In genomic region chr2:70005752-70006446, GRCh38 we compare ENCODE assay signal across 26 cellular contexts. TPM values are rescaled to one million over a fixed set of nuclear protein-coding genes. Genes with fewer than 3 reads are reported as not detected.
DNase-seq lines count a peak whose midpoint lies in the region; ATAC-seq and TF ChIP-seq lines count a peak whose summit lies in the region.
"Had no signal": no experiment of that assay in that cellular context is flagged by ENCODE, and none has a peak within 500 bp of the region (broad histone marks: within the 10 kb centered on the region; RNA-seq: fewer than 3 reads in every experiment).

No MANE protein-coding gene starts in this region.

- H3K9ac ChIP-seq in HUES48 (ENCODE audit: low read depth, low read length) (no peak overlapping the region), mesendoderm (ENCODE audit: low read length) (no peak overlapping the region)
- H3K9ac ChIP-seq: parathyroid adenoma had no signal

- H3K4me1 Mint-ChIP-seq in CD4-positive, CD25-positive, alpha-beta regulatory T cell = peaks cover 0 to 11% (median 3%) of the 10 kb centered on the region in 4 donors
- H3K4me1 Mint-ChIP-seq in activated T-helper 17 cell treated with anti-CD3 and anti-CD28 coated beads, Interleukin-2, amount 50 U/mL, for 72 hours = peaks cover 12% of the 10 kb centered on the region
- peaks cover 8% of the 10 kb centered on the region for H3K4me1 Mint-ChIP-seq in activated CD4-positive, alpha-beta memory T cell treated with anti-CD3 and anti-CD28 coated beads for 36 hours (ENCODE audit: low read depth)
- H3K4me1 Mint-ChIP-seq in MCF 10A (ENCODE audit: insufficient read depth, unreplicated experiment) = peaks cover 13% of the 10 kb centered on the region

- TF ChIP-seq CTCF in MCF 10A (IDR thresholded peaks at IDR 0.05; ENCODE audit: unreplicated experiment) = no peak

- H3K79me2 ChIP-seq in mesendoderm (ENCODE audit: control insufficient read depth, insufficient read depth, low read length) = no peaks in the 10 kb centered on the region
- H3K79me2 ChIP-seq: parathyroid adenoma had no signal

- no peaks in the 10 kb centered on the region for H3K9me3 Mint-ChIP-seq in CD4-positive, CD25-positive, alpha-beta regulatory T cell
- no peaks in the 10 kb centered on the region for H3K9me3 Mint-ChIP-seq in activated T-helper 17 cell treated with anti-CD3 and anti-CD28 coated beads, Interleukin-2, amount 50 U/mL, for 72 hours
- no peaks in the 10 kb centered on the region for H3K9me3 Mint-ChIP-seq in activated CD4-positive, alpha-beta memory T cell treated with anti-CD3 and anti-CD28 coated beads for 36 hours
- no peaks in the 10 kb centered on the region for H3K9me3 Mint-ChIP-seq in MCF 10A (ENCODE audit: unreplicated experiment)
- H3K9me3 Mint-ChIP-seq: activated CD4-positive, alpha-beta T cell treated with anti-CD3 and anti-CD28 coated beads, Interleukin-2, amount 10 ng/mL, durations not matched to agents 24 days and 14 days had no signal

- ATAC-seq in CD4-positive, CD25-positive, alpha-beta regulatory T cell (ENCODE audit: low read depth in 2 of 2) = no peak
- no peak for ATAC-seq in activated T-helper 17 cell treated with anti-CD3 and anti-CD28 coated beads, Interleukin-2, amount 50 U/mL, for 72 hours (replicated peaks)
- ATAC-seq in HG03039 (IDR thresholded peaks at IDR 0.05; ENCODE audit: unreplicated experiment) (no peak), HG03097 (IDR thresholded peaks at IDR 0.05; ENCODE audit: low FRiP score, unreplicated experiment) (no peak)
- ATAC-seq: Right ventricle myocardium inferior, sciatic nerve had no signal

- no peaks in the 10 kb centered on the region for H3K9me3 ChIP-seq in CD4-positive, CD25-positive, alpha-beta regulatory T cell (ENCODE audit: control insufficient read depth in 2 of 2, low read length in 2 of 2)
- H3K9me3 ChIP-seq in HUES48 (ENCODE audit: control insufficient read depth, insufficient read depth, low read length) = no peaks in the 10 kb centered on the region
- H3K9me3 ChIP-seq: uterus had no signal

- DNase-seq in CD4-positive, CD25-positive, alpha-beta regulatory T cell = no peak
- peak; percentile 58 for DNase-seq in mesendoderm
- no peak for DNase-seq in activated CD4-positive, alpha-beta memory T cell treated with anti-CD3 and anti-CD28 coated beads for 36 hours
- DNase-seq in MCF 10A (ENCODE audit: unreplicated experiment) = no peak
- DNase-seq: activated CD4-positive, alpha-beta T cell treated with anti-CD3 and anti-CD28 coated beads, Interleukin-2, amount 10 ng/mL, durations not matched to agents 24 days and 14 days; activated CD8-positive, alpha-beta memory T cell treated with anti-CD3 and anti-CD28 coated beads, Interleukin-2, amount 50 U/mL, for 4 hours; activated gamma-delta T cell treated with Interleukin-2 at 50 U/mL for 16 hours; C1 segment of cervical spinal cord; cortex of kidney; GOT3; Karpas-422; NCI-H1105 treated with DMSO at 0.1 percent for 48 hours; NCI-H2081; NCI-H510A; stimulated activated CD4-positive, alpha-beta T cell treated with anti-CD3 and anti-CD28 coated beads, Interleukin-15, amount 100 ng/mL, for 24 hours; substantia nigra; SW 1271; uterus had no signal

- no peak overlapping the region for H3K4me2 ChIP-seq in mesendoderm (ENCODE audit: low read length)

- H2BK120ac ChIP-seq in mesendoderm (ENCODE audit: low read depth, low read length) = no peak overlapping the region

- H3K36me3 Mint-ChIP-seq in CD4-positive, CD25-positive, alpha-beta regulatory T cell = peaks cover 24% of the 10 kb centered on the region
- no peaks in the 10 kb centered on the region for H3K36me3 Mint-ChIP-seq in activated T-helper 17 cell treated with anti-CD3 and anti-CD28 coated beads, Interleukin-2, amount 50 U/mL, for 72 hours (ENCODE audit: low read depth)
- H3K36me3 Mint-ChIP-seq in activated CD4-positive, alpha-beta memory T cell treated with anti-CD3 and anti-CD28 coated beads for 36 hours = no peaks in the 10 kb centered on the region
- H3K36me3 Mint-ChIP-seq in MCF 10A (ENCODE audit: insufficient read depth, unreplicated experiment) = peaks cover 5% of the 10 kb centered on the region

- no peak overlapping the region for H4K5ac ChIP-seq in mesendoderm (ENCODE audit: low read length)

- no peak overlapping the region for H3K4me3 Mint-ChIP-seq in CD4-positive, CD25-positive, alpha-beta regulatory T cell
- no peak overlapping the region for H3K4me3 Mint-ChIP-seq in activated T-helper 17 cell treated with anti-CD3 and anti-CD28 coated beads, Interleukin-2, amount 50 U/mL, for 72 hours
- no peak overlapping the region for H3K4me3 Mint-ChIP-seq in activated CD4-positive, alpha-beta memory T cell treated with anti-CD3 and anti-CD28 coated beads for 36 hours
- H3K4me3 Mint-ChIP-seq in MCF 10A (ENCODE audit: unreplicated experiment) = no peak overlapping the region
- H3K4me3 Mint-ChIP-seq: activated CD4-positive, alpha-beta T cell treated with anti-CD3 and anti-CD28 coated beads, Interleukin-2, amount 10 ng/mL, durations not matched to agents 24 days and 14 days had no signal

- H3K56ac ChIP-seq in mesendoderm (ENCODE audit: low read length) = no peak overlapping the region

- no peak overlapping the region for H3K4me3 ChIP-seq in CD4-positive, CD25-positive, alpha-beta regulatory T cell (ENCODE audit: low read depth, low read length)
- H3K4me3 ChIP-seq in HUES48 (ENCODE audit: low read depth, low read length) (no peak overlapping the region), mesendoderm (ENCODE audit: low read length) (no peak overlapping the region)
- H3K4me3 ChIP-seq: lung, uterus had no signal

- no TSS peak for BruUV-seq in MCF 10A (replicated peaks; lab: Mats Ljungman, UMichigan)

- H2BK5ac ChIP-seq in mesendoderm (ENCODE audit: low read length) = no peak overlapping the region

- CTCF ChIA-PET in activated CD4-positive, alpha-beta memory T cell treated with anti-CD3 and anti-CD28 coated beads for 36 hours (lab: Charles Lee) = interaction anchor here (0.8 to 1.7 kb wide), 2 partner anchors 65 to 292 kb away, joined by 3 to 4 read pairs; no protein-coding TSS in a partner anchor
- CTCF ChIA-PET in MCF 10A (lab: Yijun Ruan, JAX) = interaction anchor here (0.7 to 1.1 kb wide), 2 partner anchors 74 to 1299 kb away, joined by 3 read pairs; no protein-coding TSS in a partner anchor

- intact Hi-C loops in activated CD4-positive, alpha-beta memory T cell treated with anti-CD3 and anti-CD28 coated beads for 36 hours (cut with micrococcal nuclease) = no loop called here
- intact Hi-C loops in MCF 10A (cut with micrococcal nuclease) = no loop called here

- H3K4me1 ChIP-seq in CD4-positive, CD25-positive, alpha-beta regulatory T cell (ENCODE audit: control insufficient read depth, insufficient read depth, low read length, poor library complexity, severe bottlenecking) = no peaks in the 10 kb centered on the region
- H3K4me1 ChIP-seq in HUES48 (ENCODE audit: control insufficient read depth, insufficient read depth, low read length) (peaks cover 20% of the 10 kb centered on the region; the same call in 1 of the 2 replicates), mesendoderm (ENCODE audit: control insufficient read depth, low read depth, low read length) (peaks cover 10% of the 10 kb centered on the region)
- H3K4me1 ChIP-seq: parathyroid adenoma, uterus had no signal

- no peak overlapping the region for H4K8ac ChIP-seq in mesendoderm (ENCODE audit: low read depth, low read length)

- POLR2A ChIA-PET in activated CD4-positive, alpha-beta memory T cell treated with anti-CD3 and anti-CD28 coated beads for 36 hours (lab: Charles Lee) = interaction anchor here (0.6 kb wide), 1 partner anchor 133 kb away, joined by 3 read pairs; no protein-coding TSS in a partner anchor
- POLR2A ChIA-PET in MCF 10A (lab: Yijun Ruan, JAX) = interaction anchor here (0.8 kb wide), 1 partner anchor 91 kb away, joined by 3 read pairs; the partner anchor contains the start of gene MXD1

- no peaks in the 10 kb centered on the region for H3K27me3 Mint-ChIP-seq in CD4-positive, CD25-positive, alpha-beta regulatory T cell
- H3K27me3 Mint-ChIP-seq in activated T-helper 17 cell treated with anti-CD3 and anti-CD28 coated beads, Interleukin-2, amount 50 U/mL, for 72 hours = no peaks in the 10 kb centered on the region
- no peaks in the 10 kb centered on the region for H3K27me3 Mint-ChIP-seq in activated CD4-positive, alpha-beta memory T cell treated with anti-CD3 and anti-CD28 coated beads for 36 hours
- no peaks in the 10 kb centered on the region for H3K27me3 Mint-ChIP-seq in MCF 10A (ENCODE audit: insufficient read depth, unreplicated experiment)
- H3K27me3 Mint-ChIP-seq: activated CD4-positive, alpha-beta T cell treated with anti-CD3 and anti-CD28 coated beads, Interleukin-2, amount 10 ng/mL, durations not matched to agents 24 days and 14 days had no signal

- WGBS in mesendoderm (ENCODE audit: extremely low coverage, insufficient coverage, low lambda C conversion rate) = no CpG with 5 or more reads among the region's 6 CpGs

- H2AK5ac ChIP-seq in mesendoderm (ENCODE audit: low read length) = no peak overlapping the region

- H3K27me3 ChIP-seq in CD4-positive, CD25-positive, alpha-beta regulatory T cell (ENCODE audit: control insufficient read depth, insufficient read depth, low read length) = no peaks in the 10 kb centered on the region
- H3K27me3 ChIP-seq in HUES48 (ENCODE audit: control insufficient read depth, insufficient read depth, low read length) = no peaks in the 10 kb centered on the region
- no peaks in the 10 kb centered on the region for H3K27me3 ChIP-seq in mesendoderm (ENCODE audit: insufficient read depth, low read length, poor library complexity)
- H3K27me3 ChIP-seq: uterus had no signal

- no peak overlapping the region for H3K18ac ChIP-seq in mesendoderm (ENCODE audit: low read length)

- peak overlapping the region; percentile 19 to 86 (median 46) for H3K27ac Mint-ChIP-seq in CD4-positive, CD25-positive, alpha-beta regulatory T cell
- H3K27ac Mint-ChIP-seq in activated T-helper 17 cell treated with anti-CD3 and anti-CD28 coated beads, Interleukin-2, amount 50 U/mL, for 72 hours = peak overlapping the region; percentile 5
- H3K27ac Mint-ChIP-seq in activated CD4-positive, alpha-beta memory T cell treated with anti-CD3 and anti-CD28 coated beads for 36 hours = no peak overlapping the region
- no peak overlapping the region for H3K27ac Mint-ChIP-seq in MCF 10A (ENCODE audit: low read depth, unreplicated experiment)
- H3K27ac Mint-ChIP-seq: activated CD4-positive, alpha-beta T cell treated with anti-CD3 and anti-CD28 coated beads, Interleukin-2, amount 10 ng/mL, durations not matched to agents 24 days and 14 days had no signal

- H2BK15ac ChIP-seq in mesendoderm (replicated peaks; ENCODE audit: low read depth) = no peak overlapping the region

- H3K79me1 ChIP-seq in mesendoderm (ENCODE audit: low read length) = no peaks in the 10 kb centered on the region

- H3K36me3 ChIP-seq in CD4-positive, CD25-positive, alpha-beta regulatory T cell (ENCODE audit: control insufficient read depth, insufficient read depth, low read length) = no peaks in the 10 kb centered on the region
- H3K36me3 ChIP-seq in HUES48 (ENCODE audit: control insufficient read depth, insufficient read depth, low read length) = no peaks in the 10 kb centered on the region
- H3K36me3 ChIP-seq in mesendoderm (ENCODE audit: control insufficient read depth, insufficient read depth, low read length) = no peaks in the 10 kb centered on the region
- H3K36me3 ChIP-seq: uterus had no signal

- H3K23ac ChIP-seq in mesendoderm (ENCODE audit: low read length) = no peak overlapping the region

- H3K27ac ChIP-seq in CD4-positive, CD25-positive, alpha-beta regulatory T cell (ENCODE audit: insufficient read depth, low read length, poor library complexity, severe bottlenecking) = no peak overlapping the region
- H3K27ac ChIP-seq in HUES48 (ENCODE audit: low read depth, low read length) (peak overlapping the region; percentile 39), mesendoderm (ENCODE audit: low read depth, low read length) (no peak overlapping the region)
- H3K27ac ChIP-seq: parathyroid adenoma, uterus had no signal

- no peak overlapping the region for H3K4ac ChIP-seq in mesendoderm (ENCODE audit: low read depth, low read length)

RNA-seq across cellular contexts. Expression of gene ASPRV1, which starts 44.5 kb away (rescaled TPM):
- 1.7 TPM for total RNA-seq in CD4-positive, CD25-positive, alpha-beta regulatory T cell
- polyA plus RNA-seq in CD4-positive, CD25-positive, alpha-beta regulatory T cell = 1 to 10 TPM in 3 of 4 donors, under 1 TPM in 1; 0.62 to 1.5 (median 1.1) TPM
- total RNA-seq in activated T-helper 17 cell treated with anti-CD3 and anti-CD28 coated beads, Interleukin-2, amount 50 U/mL, for 72 hours = 1 to 10 TPM in 1 of 2 donors, under 1 TPM in 1; 0.73 to 3.4 TPM
- 0.32 TPM for polyA plus RNA-seq in mesendoderm (2013, experiment 1 of 2)
- polyA plus RNA-seq in mesendoderm (2013, experiment 2 of 2) = 0.29 TPM
- total RNA-seq in activated CD4-positive, alpha-beta memory T cell treated with anti-CD3 and anti-CD28 coated beads for 36 hours = under 1 TPM; 0.63 to 0.71 TPM
- 0.20 and 0.23 TPM in 2 replicates for total RNA-seq in MCF 10A (2022)

Comparison
In these comparisons a context has a peak if more than half of its experiments do, and no peak if none do; other contexts are left out.
1. H3K27ac Mint-ChIP-seq: peak in CD4-positive, CD25-positive, alpha-beta regulatory T cell (3 of 3) and activated T-helper 17 cell treated with anti-CD3 and anti-CD28 coated beads, Interleukin-2, amount 50 U/mL, for 72 hours (single experiment); none in activated CD4-positive, alpha-beta memory T cell treated with anti-CD3 and anti-CD28 coated beads for 36 hours (single experiment) and MCF 10A (single experiment).